ENCODE assay signal across 8 cellular contexts in genomic region chr4:38179690-38180299, GRCh38.
DNase-seq lines count a peak whose midpoint lies in the region; ATAC-seq and TF ChIP-seq lines count a peak whose summit lies in the region.

No MANE protein-coding gene starts in this region.

- H3K27ac ChIP-seq in breast epithelium, result no peak overlapping the region

- intact Hi-C loops in activated B cell treated with CpG ODN at 0.5 μM for 24 hours (cut with micrococcal nuclease), result loop anchor here (1.0 to 10.0 kb wide), 7 partner anchors 117 to 955 kb away; partner anchors contain the start of genes TLR10 and TLR6
- intact Hi-C loops in breast epithelium (cut with DNase I; ENCODE audit: low total_unique reads), result no loop called here

- POLR2A ChIA-PET in activated B cell treated with CpG ODN at 0.5 μM for 24 hours (lab: Charles Lee), result interaction anchor here (0.6 to 1.6 kb wide), 4 partner anchors 139 to 671 kb away, joined by 3 to 7 read pairs (median 4); no protein-coding TSS in a partner anchor

- H3K27ac Mint-ChIP-seq in activated B cell treated with CpG ODN at 0.5 μM for 24 hours, result peak overlapping the region; percentile 15

- TF ChIP-seq CTCF in GM20000 (IDR thresholded peaks at IDR 0.05; ENCODE audit: extremely low read depth, missing control alignments) (peak; percentile 74), activated B cell treated with CpG ODN at 0.5 μM for 24 hours (IDR thresholded peaks at IDR 0.05) (peak; percentile 96), breast epithelium (IDR thresholded peaks at IDR 0.05) (peak; percentile 70 to 89 (median 85))

- H3K9me3 ChIP-seq in breast epithelium, result no peaks in the 10 kb centered on the region

- H3K4me3 ChIP-seq in breast epithelium, result no peak overlapping the region

- H3K36me3 ChIP-seq in breast epithelium, result no peaks in the 10 kb centered on the region

- CTCF ChIA-PET in activated B cell treated with CpG ODN at 0.5 μM for 24 hours (lab: Charles Lee), result interaction anchor here (0.6 to 6.3 kb wide), 39 partner anchors 9 to 1040 kb away, joined by 3 to 221 read pairs (median 4); partner anchors contain the start of genes TLR1 and TLR10

- no peaks in the 10 kb centered on the region for H3K9me3 Mint-ChIP-seq in activated B cell treated with CpG ODN at 0.5 μM for 24 hours

- H3K4me1 ChIP-seq in breast epithelium, result no peaks in the 10 kb centered on the region

- H3K27me3 ChIP-seq in breast epithelium, result no peaks in the 10 kb centered on the region

- H3K36me3 Mint-ChIP-seq in activated B cell treated with CpG ODN at 0.5 μM for 24 hours (ENCODE audit: low read depth), result no peaks in the 10 kb centered on the region

- ATAC-seq in activated B cell treated with CpG ODN at 0.5 μM for 24 hours (ENCODE audit: low read depth) (peak; percentile 75), GM21717 (IDR thresholded peaks at IDR 0.05; ENCODE audit: unreplicated experiment) (no peak)

- DNase-seq in AG20443 (ENCODE audit: low spot score) (peak; percentile 71), GM20000 (ENCODE audit: low spot score) (peak; percentile 74), NCI-H2029 (lab: John Stamatoyannopoulos, UW) (peak; percentile 78), activated B cell treated with CpG ODN at 0.5 μM for 24 hours (peak; percentile 54), breast epithelium (ENCODE audit: low spot score in 2 of 2) (peak; percentile 70 to 80), iris pigment epithelial cell (ENCODE audit: low read depth) (peak; percentile 60)
- DNase-seq in stimulated activated CD4-positive, alpha-beta T cell treated with anti-CD3 and anti-CD28 coated beads, Interleukin-15, amount 100 ng/mL, for 1 hour (ENCODE audit: low read depth in 1 of 2, low spot score in 1 of 2), result peak; percentile 53 to 57

- H3K4me3 Mint-ChIP-seq in activated B cell treated with CpG ODN at 0.5 μM for 24 hours, result no peak overlapping the region

- peaks cover 28% of the 10 kb centered on the region for H3K4me1 Mint-ChIP-seq in activated B cell treated with CpG ODN at 0.5 μM for 24 hours

- no peak for TF ChIP-seq POLR2A in breast epithelium (IDR thresholded peaks at IDR 0.05)

- peaks cover 7% of the 10 kb centered on the region for H3K27me3 Mint-ChIP-seq in activated B cell treated with CpG ODN at 0.5 μM for 24 hours
